Comparison of ENCODE assay signal across 27 cellular contexts in the genomic region with DNA sequence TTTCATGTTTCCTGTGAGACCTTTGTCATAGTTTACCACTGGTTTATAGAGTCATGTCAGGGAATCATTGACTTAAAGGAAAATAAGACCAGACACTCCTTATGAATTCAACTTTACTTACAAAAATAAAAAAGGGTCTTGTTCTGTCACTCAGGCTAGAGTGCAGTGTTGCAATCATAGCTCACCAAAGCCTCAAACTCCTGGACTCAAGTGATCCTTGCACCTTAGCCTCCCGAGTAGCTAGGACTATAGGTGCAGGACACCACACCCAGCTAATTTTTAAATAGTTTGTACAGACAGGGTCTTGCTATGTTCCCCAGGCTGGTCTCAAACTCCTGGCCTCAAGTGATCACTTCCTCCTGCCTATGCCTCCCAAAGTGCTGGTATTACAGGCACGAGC.
"Had no signal": no experiment of that assay in that cellular context is flagged by ENCODE, and none has a peak within 500 bp of the region (broad histone marks: within the 10 kb centered on the region; RNA-seq: fewer than 3 reads in every experiment).

No MANE protein-coding gene starts in this region.

- H3K4me3 ChIP-seq: MG63, SK-N-MC had no signal

- H3K27me3 ChIP-seq: MG63 had no signal

- ATAC-seq: activated naive CD4-positive, alpha-beta T cell treated with anti-CD3 and anti-CD28 coated beads, Interleukin-2, amount 50 U/mL, for 72 hours; activated naive CD8-positive, alpha-beta T cell treated with anti-CD3 and anti-CD28 coated beads, Interleukin-2, amount 50 U/mL, for 24 hours; activated T-cell treated with anti-CD3 and anti-CD28 coated beads, Interleukin-2, amount 50 U/mL, for 4 hours; Panc1; Right ventricle myocardium inferior; T-cell had no signal

- H3K27ac ChIP-seq: KMS-11, SK-N-MC had no signal

- DNase-seq: activated B cell treated with CpG ODN at 0.5 μM for 24 hours; activated CD4-positive, alpha-beta memory T cell treated with anti-CD3 and anti-CD28 coated beads for 36 hours; activated CD4-positive, alpha-beta T cell treated with anti-CD3 and anti-CD28 coated beads for 1 hour; activated CD4-positive, alpha-beta T cell treated with anti-CD3 and anti-CD28 coated beads, Interleukin-2, amount 10 ng/mL, durations not matched to agents 24 days and 14 days; activated CD8-positive, alpha-beta memory T cell treated with anti-CD3 and anti-CD28 coated beads for 24 hours; activated effector memory CD4-positive, alpha-beta T cell treated with anti-CD3 and anti-CD28 coated beads, Interleukin-2, amount 50 U/mL, for 16 hours; activated naive CD4-positive, alpha-beta T cell treated with Interleukin-2 at 50 U/mL for 16 hours; activated naive CD8-positive, alpha-beta T cell treated with anti-CD3 and anti-CD28 coated beads, Interleukin-2, amount 50 U/mL, for 24 hours; activated T-cell treated with anti-CD3 and anti-CD28 coated beads, Interleukin-2, amount 50 U/mL, for 4 hours; amygdala; MG63; MV-4-11; NCI-H1092 treated with DMSO at 0.1 percent for 48 hours; NCI-H1417 treated with DMSO at 0.1 percent for 48 hours; NCI-H1694; NCI-H2081 treated with DMSO at 0.1 percent for 48 hours; NCI-H446; NCI-H526; NCI-H82; RPMI8226; T-cell; T1000 had no signal

- H3K9ac ChIP-seq: KMS-11 had no signal

- H3K4me2 ChIP-seq: KMS-11 had no signal

- H3K9me3 ChIP-seq: MG63 had no signal

- H3K36me3 ChIP-seq: MG63 had no signal
